In genomic region chr7:116588225-116588624, GRCh38 we compare ENCODE assay signal across 8 cellular contexts.
DNase-seq lines count a peak whose midpoint lies in the region; ATAC-seq and TF ChIP-seq lines count a peak whose summit lies in the region.

No MANE protein-coding gene starts in this region.

- peaks cover 34% of the 10 kb centered on the region for H3K4me1 ChIP-seq in Panc1 (ENCODE audit: control insufficient read depth, insufficient read depth, low read length)

- CTCF ChIA-PET in activated CD8-positive, alpha-beta memory T cell treated with anti-CD3 and anti-CD28 coated beads, Interleukin-2, amount 10 ng/mL, durations not matched to agents 7 days and 5 days (lab: Charles Lee): interaction anchor here (0.7 to 2.6 kb wide), 13 partner anchors 9 to 446 kb away, joined by 3 to 20 read pairs (median 5); no protein-coding TSS in a partner anchor
- CTCF ChIA-PET in Panc1 (lab: Charles Lee): interaction anchor here (0.6 to 1.3 kb wide), 4 partner anchors 219 to 349 kb away, joined by 3 to 6 read pairs (median 5); no protein-coding TSS in a partner anchor
- CTCF ChIA-PET in Calu3 (lab: Charles Lee): interaction anchor here (1.2 to 1.7 kb wide), 3 partner anchors 62 to 329 kb away, joined by 15 to 20 read pairs (median 19); partner anchors contain the start of gene CAV1

- H3K36me3 Mint-ChIP-seq in activated CD8-positive, alpha-beta memory T cell treated with anti-CD3 and anti-CD28 coated beads, Interleukin-2, amount 10 ng/mL, durations not matched to agents 7 days and 5 days: peaks cover 3% of the 10 kb centered on the region
- no peaks in the 10 kb centered on the region for H3K36me3 Mint-ChIP-seq in Calu3 (ENCODE audit: insufficient read depth, unreplicated experiment)

- H3K27ac ChIP-seq in Panc1 (ENCODE audit: low read length): peak overlapping the region; percentile 89

- H3K4me1 Mint-ChIP-seq in activated CD8-positive, alpha-beta memory T cell treated with anti-CD3 and anti-CD28 coated beads, Interleukin-2, amount 10 ng/mL, durations not matched to agents 7 days and 5 days: peaks cover 37% of the 10 kb centered on the region
- peaks cover 37% of the 10 kb centered on the region for H3K4me1 Mint-ChIP-seq in Calu3 (ENCODE audit: low read depth, unreplicated experiment)

- no peaks in the 10 kb centered on the region for H3K9me3 Mint-ChIP-seq in activated CD8-positive, alpha-beta memory T cell treated with anti-CD3 and anti-CD28 coated beads, Interleukin-2, amount 10 ng/mL, durations not matched to agents 7 days and 5 days (ENCODE audit: low read depth)
- no peaks in the 10 kb centered on the region for H3K9me3 Mint-ChIP-seq in Calu3 (ENCODE audit: low read depth, unreplicated experiment)

- H3K36me3 ChIP-seq in Panc1 (ENCODE audit: control insufficient read depth, insufficient read depth, low read length): no peaks in the 10 kb centered on the region

- DNase-seq in activated CD8-positive, alpha-beta memory T cell treated with anti-CD3 and anti-CD28 coated beads, Interleukin-2, amount 10 ng/mL, durations not matched to agents 7 days and 5 days: peak; percentile 81
- DNase-seq in activated CD8-positive, alpha-beta memory T cell treated with anti-CD3 and anti-CD28 coated beads, Interleukin-2, amount 50 U/mL, for 4 hours: no peak
- DNase-seq in Panc1 (ENCODE audit: low read depth, low spot score) (no peak), fibroblast of gingiva (ENCODE audit: low read depth) (peak; percentile 65), stromal cell of bone marrow (ENCODE audit: low read depth) (peak; percentile 84), DMS 273 (lab: John Stamatoyannopoulos, UW; ENCODE audit: unreplicated experiment) (no peak), Calu3 (no peak)

- TF ChIP-seq CTCF in Panc1 (IDR thresholded peaks at IDR 0.05) (no peak), Calu3 (IDR thresholded peaks at IDR 0.05; ENCODE audit: unreplicated experiment) (no peak)

- ATAC-seq in activated CD8-positive, alpha-beta memory T cell treated with anti-CD3 and anti-CD28 coated beads, Interleukin-2, amount 10 ng/mL, durations not matched to agents 7 days and 5 days: peak; percentile 81
- ATAC-seq in HG02623 (IDR thresholded peaks at IDR 0.05; ENCODE audit: unreplicated experiment) (peak; percentile 55), Panc1 (peak; percentile 52)

- no TSS peak for BruUV-seq in Panc1 (replicated peaks; lab: Mats Ljungman, UMichigan)
- BruUV-seq in Calu3 (replicated peaks; lab: Mats Ljungman, UMichigan): no TSS peak

- H3K4me3 Mint-ChIP-seq in activated CD8-positive, alpha-beta memory T cell treated with anti-CD3 and anti-CD28 coated beads, Interleukin-2, amount 10 ng/mL, durations not matched to agents 7 days and 5 days: no peak overlapping the region
- H3K4me3 Mint-ChIP-seq in Calu3 (ENCODE audit: low read depth, unreplicated experiment): no peak overlapping the region

- in situ Hi-C loops in Panc1 (cut with HindIII; ENCODE audit: low pct_unique_long_range_greater_than_20kb, low sequenced_read_pairs): no loop called here

- POLR2A ChIA-PET in Panc1 (lab: Charles Lee): no interaction called here

- intact Hi-C loops in Panc1 (cut with micrococcal nuclease; ENCODE audit: unreplicated experiment): loop anchor here (2.0 to 10.0 kb wide), 3 partner anchors 233 to 415 kb away; no protein-coding TSS in a partner anchor
- intact Hi-C loops in Calu3 (cut with micrococcal nuclease; ENCODE audit: unreplicated experiment): loop anchor here (2.0 to 5.0 kb wide), 3 partner anchors 149 to 415 kb away; no protein-coding TSS in a partner anchor

- no peaks in the 10 kb centered on the region for H3K9me3 ChIP-seq in Panc1 (ENCODE audit: control insufficient read depth, insufficient read depth, low read depth, low read length)

- peak overlapping the region; percentile 9 for H3K27ac Mint-ChIP-seq in activated CD8-positive, alpha-beta memory T cell treated with anti-CD3 and anti-CD28 coated beads, Interleukin-2, amount 10 ng/mL, durations not matched to agents 7 days and 5 days
- no peak overlapping the region for H3K27ac Mint-ChIP-seq in Calu3 (ENCODE audit: unreplicated experiment)

- H3K4me3 ChIP-seq in Panc1 (ENCODE audit: low read depth in 2 of 2, low read length in 2 of 2): no peak overlapping the region

- no peaks in the 10 kb centered on the region for H3K27me3 ChIP-seq in Panc1 (ENCODE audit: control insufficient read depth, insufficient read depth, low read length)

- H3K27me3 Mint-ChIP-seq in activated CD8-positive, alpha-beta memory T cell treated with anti-CD3 and anti-CD28 coated beads, Interleukin-2, amount 10 ng/mL, durations not matched to agents 7 days and 5 days: peaks cover 23% of the 10 kb centered on the region
- H3K27me3 Mint-ChIP-seq in Calu3 (ENCODE audit: unreplicated experiment): no peaks in the 10 kb centered on the region

Comparison
In these comparisons a context has a peak if more than half of its experiments do, and no peak if none do; other contexts are left out.
1. DNase-seq: peak in activated CD8-positive, alpha-beta memory T cell treated with anti-CD3 and anti-CD28 coated beads, Interleukin-2, amount 10 ng/mL, durations not matched to agents 7 days and 5 days (single experiment), fibroblast of gingiva (single experiment) and stromal cell of bone marrow (single experiment); none in activated CD8-positive, alpha-beta memory T cell treated with anti-CD3 and anti-CD28 coated beads, Interleukin-2, amount 50 U/mL, for 4 hours (single experiment), Panc1 (single experiment), DMS 273 (single experiment) and Calu3 (single experiment).
2. Peak in every context shown above with its lines, with median percentiles within 50 percentile points of each other: ATAC-seq.